ENCODE assay signal across 26 cellular contexts in the genomic region with DNA sequence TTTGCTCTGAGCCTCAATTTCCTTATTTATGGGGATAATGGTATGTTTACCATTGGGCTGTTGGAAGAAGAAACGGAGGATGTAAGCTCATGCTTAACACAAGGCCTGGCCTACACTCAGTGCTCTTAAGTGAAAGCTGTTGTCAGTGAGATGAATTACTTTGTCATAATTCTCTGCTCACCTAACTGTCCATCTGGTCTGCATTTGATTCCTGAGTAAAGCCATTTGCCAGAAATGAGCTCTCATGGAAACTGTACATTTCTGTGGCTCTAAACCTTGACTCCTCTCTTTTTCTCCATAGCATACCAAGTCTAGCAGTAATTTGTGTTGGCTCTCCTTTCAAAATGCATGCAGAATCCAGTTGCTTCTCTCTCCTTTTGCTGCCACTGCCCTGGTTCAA.
"Had no signal": no experiment of that assay in that cellular context is flagged by ENCODE, and none has a peak within 500 bp of the region (broad histone marks: within the 10 kb centered on the region; RNA-seq: fewer than 3 reads in every experiment).

No MANE protein-coding gene starts in this region.

- H3K4me3 ChIP-seq: coronary artery, esophagus squamous epithelium, lower lobe of right lung, mucosa of descending colon, psoas muscle, sigmoid colon, testis, tibial artery had no signal

- H3K27me3 ChIP-seq: esophagus squamous epithelium, sigmoid colon, testis, tibial artery had no signal

- H3K36me3 Mint-ChIP-seq: memory B cell; mesothelial cell of epicardium; naive B cell; natural killer cell treated with Interleukin-12 subunit alpha and Interleukin-12 subunit beta and Interleukin-15 and Interleukin-18, amount 100 ng/mL, for 72 hours; stimulated activated effector memory CD8-positive, alpha-beta T cell treated with anti-CD3 and anti-CD28 coated beads, Interleukin-12 subunit alpha, Interleukin-12 subunit beta, amount 100 ng/mL, for 72 hours; type B pancreatic cell had no signal

- H3K9me3 ChIP-seq: esophagus squamous epithelium, lower lobe of right lung, mucosa of descending colon, psoas muscle, sigmoid colon, testis, tibial artery had no signal

- DNase-seq: dermis blood vessel endothelial cell; effector memory CD4-positive, alpha-beta T cell; erythroblast; esophagus squamous epithelium; foreskin melanocyte; hypothalamus; left ventricle myocardium superior; lower lobe of right lung; mucosa of descending colon; naive B cell; nucleus accumbens; psoas muscle; right cardiac atrium; sigmoid colon; stimulated activated CD4-positive, alpha-beta T cell treated with anti-CD3 and anti-CD28 coated beads, Interleukin-2, amount 100 ng/mL, for 24 hours; stimulated activated CD4-positive, alpha-beta T cell treated with anti-CD3 and anti-CD28 coated beads, Interleukin-4, amount 100 ng/mL, for 24 hours; stimulated activated naive CD4-positive, alpha-beta T cell treated with Interleukin-2 at 50 U/mL for 16 hours; substantia nigra; testis; tibial artery had no signal

- H3K4me3 Mint-ChIP-seq: memory B cell; mesothelial cell of epicardium; naive B cell; natural killer cell treated with Interleukin-12 subunit alpha and Interleukin-12 subunit beta and Interleukin-15 and Interleukin-18, amount 100 ng/mL, for 72 hours; stimulated activated effector memory CD8-positive, alpha-beta T cell treated with anti-CD3 and anti-CD28 coated beads, Interleukin-12 subunit alpha, Interleukin-12 subunit beta, amount 100 ng/mL, for 72 hours; type B pancreatic cell had no signal

- H3K36me3 ChIP-seq: esophagus squamous epithelium, lower lobe of right lung, sigmoid colon, tibial artery had no signal

- H3K4me1 ChIP-seq: lower lobe of right lung, psoas muscle, sigmoid colon had no signal

- H3K27ac Mint-ChIP-seq: memory B cell; mesothelial cell of epicardium; natural killer cell treated with Interleukin-12 subunit alpha and Interleukin-12 subunit beta and Interleukin-15 and Interleukin-18, amount 100 ng/mL, for 72 hours; stimulated activated effector memory CD8-positive, alpha-beta T cell treated with anti-CD3 and anti-CD28 coated beads, Interleukin-12 subunit alpha, Interleukin-12 subunit beta, amount 100 ng/mL, for 72 hours had no signal

- H3K27ac ChIP-seq: coronary artery, esophagus squamous epithelium, lower lobe of right lung, psoas muscle, sigmoid colon, testis, tibial artery had no signal

- H3K4me1 Mint-ChIP-seq: memory B cell; naive B cell; stimulated activated effector memory CD8-positive, alpha-beta T cell treated with anti-CD3 and anti-CD28 coated beads, Interleukin-12 subunit alpha, Interleukin-12 subunit beta, amount 100 ng/mL, for 72 hours had no signal

- H3K9me3 Mint-ChIP-seq: memory B cell; mesothelial cell of epicardium; natural killer cell treated with Interleukin-12 subunit alpha and Interleukin-12 subunit beta and Interleukin-15 and Interleukin-18, amount 100 ng/mL, for 72 hours; stimulated activated effector memory CD8-positive, alpha-beta T cell treated with anti-CD3 and anti-CD28 coated beads, Interleukin-12 subunit alpha, Interleukin-12 subunit beta, amount 100 ng/mL, for 72 hours; type B pancreatic cell had no signal
